26 cellular contexts compared by ENCODE assay signal in the genomic region with DNA sequence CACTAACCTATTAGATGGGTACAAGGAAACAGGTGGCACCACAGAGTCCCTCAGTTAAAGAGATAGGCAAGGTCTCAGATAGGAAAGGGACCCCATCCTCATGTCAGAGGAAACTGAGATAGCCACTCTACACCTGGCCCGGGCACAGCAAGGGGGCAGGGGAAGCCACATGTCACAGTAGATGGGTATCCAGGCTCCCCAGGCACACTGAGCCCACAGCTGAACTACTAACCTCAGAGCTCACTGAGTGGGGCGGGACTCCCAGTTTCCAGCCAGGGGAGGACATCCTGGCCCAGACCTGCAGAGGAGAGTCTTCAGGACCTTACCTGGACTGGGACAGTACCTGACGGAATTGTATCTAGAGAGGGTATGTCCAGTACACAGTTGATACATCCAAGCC. TPM values are rescaled to one million over a fixed set of nuclear protein-coding genes. Genes with fewer than 3 reads are reported as not detected.
"Had no signal": no experiment of that assay in that cellular context is flagged by ENCODE, and none has a peak within 500 bp of the region (broad histone marks: within the 10 kb centered on the region; RNA-seq: fewer than 3 reads in every experiment).

No MANE protein-coding gene starts in this region.

- H3K36me3 Mint-ChIP-seq: naive B cell had no signal

- H3K36me3 ChIP-seq: esophagus squamous epithelium, ovary, right atrium auricular region, suprapubic skin, tibial artery had no signal

- H3K27me3 ChIP-seq: ovary, right atrium auricular region had no signal

- H3K27ac ChIP-seq: dorsolateral prefrontal cortex, epithelial cell of prostate, esophagus squamous epithelium, hepatocyte, ovary, right atrium auricular region, suprapubic skin, tibial artery had no signal

- H3K27me3 Mint-ChIP-seq: central memory CD8-positive, alpha-beta T cell had no signal

- H3K4me1 Mint-ChIP-seq: neural crest cell had no signal

- H3K4me2 ChIP-seq: hepatocyte had no signal

- H3K4me3 Mint-ChIP-seq: central memory CD8-positive, alpha-beta T cell; naive B cell; neural crest cell had no signal

- H2AFZ ChIP-seq: hepatocyte had no signal

- H3K9me3 Mint-ChIP-seq: central memory CD8-positive, alpha-beta T cell; naive B cell; neural crest cell had no signal

- H3K9me3 ChIP-seq: esophagus squamous epithelium, ovary, right atrium auricular region, suprapubic skin, tibial artery had no signal

- ATAC-seq: left colon; left ventricle myocardium superior; stimulated activated naive CD8-positive, alpha-beta T cell treated with anti-CD3 and anti-CD28 coated beads, Interleukin-15, Interleukin-2, amounts not matched to agents 100 U/mL and 50 U/mL, for 24 hours had no signal

- DNase-seq: cortex of kidney; dorsolateral prefrontal cortex; effector CD8-positive, alpha-beta T cell; esophagus squamous epithelium; foreskin fibroblast; left ventricle myocardium superior; mesenchymal stem cell; midbrain; naive B cell; nucleus accumbens; ovary; small intestine; stimulated activated CD4-positive, alpha-beta T cell treated with anti-CD3 and anti-CD28 coated beads, Interleukin-2, amount 100 ng/mL, for 48 hours; stimulated activated naive CD8-positive, alpha-beta T cell treated with anti-CD3 and anti-CD28 coated beads, Interleukin-15, Interleukin-2, amounts not matched to agents 100 U/mL and 50 U/mL, for 24 hours; tibial artery had no signal

- H3K4me3 ChIP-seq: dorsolateral prefrontal cortex, esophagus squamous epithelium, hepatocyte, lung, ovary, right atrium auricular region, suprapubic skin, tibial artery had no signal

RNA-seq across cellular contexts. Expression of a gene that starts 3.7 kb away (rescaled TPM):
- polyA plus RNA-seq: hepatocyte had no signal

RNA-seq across cellular contexts. Expression of a gene that starts 17.0 kb away (rescaled TPM):
- total RNA-seq: dorsolateral prefrontal cortex, kidney epithelial cell, left ventricle myocardium superior, lung, neural crest cell, posterior vena cava, right atrium auricular region had no signal
- polyA plus RNA-seq: ovary, small intestine had no signal

RNA-seq across cellular contexts. Expression of a gene that starts 34.7 kb away (rescaled TPM):
- total RNA-seq: esophagus squamous epithelium, hepatocyte, kidney epithelial cell, left colon, left ventricle myocardium superior, lung, neural crest cell, ovary, posterior vena cava, right atrium auricular region, suprapubic skin, ureter had no signal
- polyA plus RNA-seq: hepatocyte, lung, ovary, small intestine had no signal

RNA-seq across cellular contexts. Expression of a gene that starts 50.7 kb away (rescaled TPM):
- total RNA-seq: hepatocyte, kidney epithelial cell, left colon, left ventricle myocardium superior, lung, neural crest cell, ovary, posterior vena cava, right atrium auricular region, suprapubic skin, ureter had no signal
- polyA plus RNA-seq: hepatocyte, lung, ovary, small intestine had no signal
